9 cellular contexts compared by ENCODE assay signal in the genomic region with DNA sequence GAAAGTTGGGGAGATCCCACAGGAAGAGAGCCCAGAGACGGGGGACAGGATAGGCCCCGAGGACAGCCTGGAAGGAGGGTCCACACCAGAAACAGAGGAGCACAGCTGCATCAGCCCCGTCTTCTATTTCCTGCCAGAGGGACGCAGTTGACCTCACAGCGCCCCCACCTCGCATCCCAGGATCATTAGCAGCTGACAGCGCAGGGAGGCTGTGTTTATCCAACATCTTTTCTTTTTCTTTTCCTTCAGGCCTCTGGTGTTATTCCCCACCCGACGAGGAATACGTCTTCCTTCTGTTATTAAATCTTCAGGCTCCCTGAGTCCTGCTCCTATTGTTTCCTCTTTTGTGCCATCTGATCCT.
A peak's percentile ranks its signal among the peaks of the same experiment; 100 is the strongest.
DNase-seq lines count a peak whose midpoint lies in the region; ATAC-seq and TF ChIP-seq lines count a peak whose summit lies in the region.
"Had no signal": no experiment of that assay in that cellular context is flagged by ENCODE, and none has a peak within 500 bp of the region (broad histone marks: within the 10 kb centered on the region; RNA-seq: fewer than 3 reads in every experiment).

No MANE protein-coding gene starts in this region.

- H3K9ac ChIP-seq in iPS-20b (ENCODE audit: low read depth, low read length): peak overlapping the region; percentile 43; the same call in 1 of the 2 replicates

- no peak for DNase-seq in AG04450 (ENCODE audit: low read depth, low spot score)
- no peak for DNase-seq in activated naive CD8-positive, alpha-beta T cell treated with anti-CD3 and anti-CD28 coated beads, Interleukin-2, amount 10 ng/mL, durations not matched to agents 7 days and 5 days
- DNase-seq in stomach: no peak
- DNase-seq in activated CD4-positive, CD25-positive, alpha-beta regulatory T cell treated with anti-CD3 and anti-CD28 coated beads, Interleukin-2, amount 50 U/mL, for 72 hours: no peak

- intact Hi-C loops in stomach (cut with DNase I; ENCODE audit: low total_unique reads): no loop called here

- H3K4me3 ChIP-seq in AG04450 (ENCODE audit: low read depth, low read length) (peak overlapping the region; percentile 57), iPS-20b (ENCODE audit: low read length) (peak overlapping the region; percentile 90), stomach (peak overlapping the region; percentile 42 to 50 (median 46))

- peaks cover 50% of the 10 kb centered on the region for H3K27me3 Mint-ChIP-seq in activated naive CD8-positive, alpha-beta T cell treated with anti-CD3 and anti-CD28 coated beads, Interleukin-2, amount 10 ng/mL, durations not matched to agents 7 days and 5 days

- 0 out of 2 replicates have a peak, but pooled peaks cover 3% of the 10 kb centered on the region for H3K4me1 ChIP-seq in iPS-20b (ENCODE audit: insufficient read depth, low read length)
- peaks cover 0 to 16% (median 3%) of the 10 kb centered on the region in 4 donors for H3K4me1 ChIP-seq in stomach

- no peaks in the 10 kb centered on the region for H3K27me3 ChIP-seq in AG04450 (ENCODE audit: control insufficient read depth, insufficient read depth, low read length)
- peaks cover 26% of the 10 kb centered on the region for H3K27me3 ChIP-seq in iPS-20b (ENCODE audit: insufficient read depth, low read length)
- H3K27me3 ChIP-seq in stomach: no peaks in the 10 kb centered on the region

- no peaks in the 10 kb centered on the region for H3K9me3 ChIP-seq in AG04450 (ENCODE audit: control insufficient read depth, insufficient read depth, low read length)
- H3K9me3 ChIP-seq in iPS-20b (ENCODE audit: insufficient read depth, low read depth, low read length): no peaks in the 10 kb centered on the region
- H3K9me3 ChIP-seq in stomach: no peaks in the 10 kb centered on the region

- peaks cover 11% of the 10 kb centered on the region for H3K4me1 Mint-ChIP-seq in activated naive CD8-positive, alpha-beta T cell treated with anti-CD3 and anti-CD28 coated beads, Interleukin-2, amount 10 ng/mL, durations not matched to agents 7 days and 5 days

- no peak for TF ChIP-seq EP300 in stomach (IDR thresholded peaks at IDR 0.05)

- TF ChIP-seq CTCF in AG04450 (IDR thresholded peaks at IDR 0.05; ENCODE audit: low read depth, low read length) (no peak), stomach (IDR thresholded peaks at IDR 0.05) (no peak)

- peak overlapping the region; percentile 66 for H3K4me3 Mint-ChIP-seq in activated naive CD8-positive, alpha-beta T cell treated with anti-CD3 and anti-CD28 coated beads, Interleukin-2, amount 10 ng/mL, durations not matched to agents 7 days and 5 days

- no peak overlapping the region for H3K27ac Mint-ChIP-seq in activated naive CD8-positive, alpha-beta T cell treated with anti-CD3 and anti-CD28 coated beads, Interleukin-2, amount 10 ng/mL, durations not matched to agents 7 days and 5 days

- no peaks in the 10 kb centered on the region for H3K36me3 Mint-ChIP-seq in activated naive CD8-positive, alpha-beta T cell treated with anti-CD3 and anti-CD28 coated beads, Interleukin-2, amount 10 ng/mL, durations not matched to agents 7 days and 5 days

- H3K27ac ChIP-seq in AG04450 (ENCODE audit: low read depth, low read length) (no peak overlapping the region), iPS-20b (ENCODE audit: low read length) (no peak overlapping the region), stomach (peak overlapping the region in 4 of 5 donors; percentile 48 to 78 (median 64))
- H3K27ac ChIP-seq: HL-60 had no signal

- no peak for TF ChIP-seq POLR2A in stomach (IDR thresholded peaks at IDR 0.05)

- peak; percentile 16 for ATAC-seq in GM18861 (IDR thresholded peaks at IDR 0.05; ENCODE audit: unreplicated experiment)
- peak; percentile 26 for ATAC-seq in HG03103 (IDR thresholded peaks at IDR 0.05; ENCODE audit: low read depth, unreplicated experiment)
- no peak for ATAC-seq in activated naive CD8-positive, alpha-beta T cell treated with anti-CD3 and anti-CD28 coated beads, Interleukin-2, amount 10 ng/mL, durations not matched to agents 7 days and 5 days (ENCODE audit: low read depth)
- ATAC-seq in HG02571 (IDR thresholded peaks at IDR 0.05; ENCODE audit: unreplicated experiment): no peak

- POLR2A ChIA-PET in AG04450 (lab: Yijun Ruan, JAX): no interaction called here
- POLR2A ChIA-PET in activated naive CD8-positive, alpha-beta T cell treated with anti-CD3 and anti-CD28 coated beads, Interleukin-2, amount 10 ng/mL, durations not matched to agents 7 days and 5 days (lab: Charles Lee): no interaction called here

- H3K9me3 Mint-ChIP-seq in activated naive CD8-positive, alpha-beta T cell treated with anti-CD3 and anti-CD28 coated beads, Interleukin-2, amount 10 ng/mL, durations not matched to agents 7 days and 5 days: no peaks in the 10 kb centered on the region

- H3K36me3 ChIP-seq in iPS-20b (ENCODE audit: insufficient read depth, low read depth, low read length) (no peaks in the 10 kb centered on the region), stomach (no peaks in the 10 kb centered on the region)

- 7 to 39% (median 10%) methylated on average over 10 of the region's 10 CpGs for WGBS in stomach, 5 donors

- CTCF ChIA-PET in AG04450 (lab: Charles Lee): interaction anchor here (1.6 kb wide), 1 partner anchor 91 kb away, joined by 3 read pairs; no protein-coding TSS in a partner anchor

Comparison
In these comparisons a context has a peak if more than half of its experiments do, and no peak if none do; other contexts are left out.
1. H3K27ac ChIP-seq: peak in stomach (4 of 5); none in AG04450 (single experiment) and iPS-20b (single experiment).
2. ATAC-seq: peak in GM18861 (single experiment) and HG03103 (single experiment); none in activated naive CD8-positive, alpha-beta T cell treated with anti-CD3 and anti-CD28 coated beads, Interleukin-2, amount 10 ng/mL, durations not matched to agents 7 days and 5 days (single experiment) and HG02571 (single experiment).
3. Peak in every context shown above with its lines, with median percentiles within 50 percentile points of each other: H3K4me3 ChIP-seq.